ENCODE assay signal across 12 cellular contexts in the genomic region with DNA sequence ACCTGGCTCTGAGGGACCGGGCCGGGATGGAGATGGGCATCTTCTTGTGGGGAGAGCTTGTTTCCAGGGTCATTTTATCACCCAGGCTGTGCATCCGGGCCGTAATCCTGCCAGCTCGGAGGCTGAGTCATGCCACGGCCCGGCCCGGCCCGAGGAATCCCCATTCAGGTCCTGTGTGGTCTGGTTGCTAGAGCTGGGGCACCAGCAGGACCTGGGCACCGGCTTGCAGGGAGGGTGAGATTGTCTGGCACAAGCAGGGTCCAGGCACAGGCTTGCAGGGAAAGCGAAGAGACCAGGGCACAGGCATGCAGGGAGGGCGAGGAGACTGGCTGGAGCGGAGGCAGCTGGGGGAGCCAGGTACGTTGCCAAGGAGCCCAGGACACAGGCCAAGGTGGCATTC.
DNase-seq lines count a peak whose midpoint lies in the region; ATAC-seq and TF ChIP-seq lines count a peak whose summit lies in the region.
"Had no signal": no experiment of that assay in that cellular context is flagged by ENCODE, and none has a peak within 500 bp of the region (broad histone marks: within the 10 kb centered on the region; RNA-seq: fewer than 3 reads in every experiment).

No MANE protein-coding gene starts in this region.

- H3K4me3 Mint-ChIP-seq in HFFc6, result peak overlapping the region; percentile 45; the same call in 1 of the 2 replicates
- H3K4me3 Mint-ChIP-seq in activated naive CD4-positive, alpha-beta T cell treated with anti-CD3 and anti-CD28 coated beads for 36 hours, result no peak overlapping the region

- DNase-seq in HFFc6 (peak; percentile 49), body of pancreas (no peak), hepatic stellate cell (ENCODE audit: low spot score) (peak; percentile 59), suprapubic skin (ENCODE audit: low spot score in 2 of 2) (no peak), iPS-NIHi7 (ENCODE audit: extremely low spot score) (no peak), NCI-H2081 (lab: John Stamatoyannopoulos, UW) (no peak)
- DNase-seq in activated naive CD4-positive, alpha-beta T cell treated with anti-CD3 and anti-CD28 coated beads for 36 hours, result no peak
- DNase-seq: central memory CD4-positive, alpha-beta T cell; DMS79; NCI-H2171 treated with DMSO at 0.1 percent for 48 hours had no signal

- H3K36me3 ChIP-seq in body of pancreas (replicated peaks in 1 of 2; ENCODE audit: insufficient read depth in 1 of 2, low read depth in 2 of 2), result peaks cover 0 to 2% of the 10 kb centered on the region in 2 donors
- H3K36me3 ChIP-seq in suprapubic skin, result peaks cover 35% of the 10 kb centered on the region

- peaks cover 21% of the 10 kb centered on the region for H3K4me1 Mint-ChIP-seq in HFFc6 (ENCODE audit: low read depth)
- no peaks in the 10 kb centered on the region for H3K4me1 Mint-ChIP-seq in activated naive CD4-positive, alpha-beta T cell treated with anti-CD3 and anti-CD28 coated beads for 36 hours (ENCODE audit: low read depth)

- H3K4me3 ChIP-seq in body of pancreas (no peak overlapping the region), suprapubic skin (no peak overlapping the region)
- H3K4me3 ChIP-seq: right lobe of liver had no signal

- TF ChIP-seq EP300 in suprapubic skin (IDR thresholded peaks at IDR 0.05), result no peak

- H3K27ac ChIP-seq in body of pancreas (peak overlapping the region in 3 of 4 donors; percentile 88 to 92 (median 91)), suprapubic skin (peak overlapping the region; percentile 81)

- TF ChIP-seq CTCF in HFFc6 (IDR thresholded peaks at IDR 0.05), result no peak
- no peak for TF ChIP-seq CTCF in body of pancreas (IDR thresholded peaks at IDR 0.05)
- no peak for TF ChIP-seq CTCF in suprapubic skin (IDR thresholded peaks at IDR 0.05)

- peak overlapping the region; percentile 66 for H3K27ac Mint-ChIP-seq in HFFc6
- H3K27ac Mint-ChIP-seq in activated naive CD4-positive, alpha-beta T cell treated with anti-CD3 and anti-CD28 coated beads for 36 hours, result no peak overlapping the region

- no peaks in the 10 kb centered on the region for H3K9me3 Mint-ChIP-seq in HFFc6
- H3K9me3 Mint-ChIP-seq in activated naive CD4-positive, alpha-beta T cell treated with anti-CD3 and anti-CD28 coated beads for 36 hours, result no peaks in the 10 kb centered on the region

- WGBS in body of pancreas, 2 donors, result 71 to 87% methylated on average over 10 to 14 of the region's 14 CpGs
- WGBS in suprapubic skin, result 47% methylated on average over 5 of the region's 14 CpGs

- CTCF ChIA-PET in activated naive CD4-positive, alpha-beta T cell treated with anti-CD3 and anti-CD28 coated beads for 36 hours (lab: Charles Lee), result interaction anchor here (1.2 kb wide), 1 partner anchor 9 kb away, joined by 5 read pairs; no protein-coding TSS in a partner anchor

- H3K36me3 Mint-ChIP-seq in HFFc6 (ENCODE audit: low read depth), result no peaks in the 10 kb centered on the region; the same call in none of the 2 replicates
- H3K36me3 Mint-ChIP-seq in activated naive CD4-positive, alpha-beta T cell treated with anti-CD3 and anti-CD28 coated beads for 36 hours (ENCODE audit: low read depth), result no peaks in the 10 kb centered on the region

- ATAC-seq in body of pancreas, result no peak
- ATAC-seq in HG02884 (IDR thresholded peaks at IDR 0.05; ENCODE audit: unreplicated experiment), result no peak

- intact Hi-C loops in body of pancreas (cut with DNase I), result no loop called here
- intact Hi-C loops in activated naive CD4-positive, alpha-beta T cell treated with anti-CD3 and anti-CD28 coated beads for 36 hours (cut with micrococcal nuclease), result no loop called here

- H3K27me3 Mint-ChIP-seq in HFFc6 (ENCODE audit: insufficient read depth), result no peaks in the 10 kb centered on the region; the same call in 1 of the 2 replicates
- H3K27me3 Mint-ChIP-seq in activated naive CD4-positive, alpha-beta T cell treated with anti-CD3 and anti-CD28 coated beads for 36 hours (ENCODE audit: low read depth), result no peaks in the 10 kb centered on the region

- H3K4me1 ChIP-seq in body of pancreas, result peaks cover 45% of the 10 kb centered on the region
- H3K4me1 ChIP-seq in suprapubic skin, result peaks cover 95% of the 10 kb centered on the region

- H3K9me3 ChIP-seq in body of pancreas (no peaks in the 10 kb centered on the region), suprapubic skin (no peaks in the 10 kb centered on the region)
- H3K9me3 ChIP-seq: right lobe of liver had no signal

- TF ChIP-seq POLR2A in body of pancreas (IDR thresholded peaks at IDR 0.05) (no peak), suprapubic skin (IDR thresholded peaks at IDR 0.05) (no peak)

- H3K27me3 ChIP-seq in body of pancreas (no peaks in the 10 kb centered on the region), suprapubic skin (no peaks in the 10 kb centered on the region)
- H3K27me3 ChIP-seq: right lobe of liver had no signal

Comparison
In these comparisons a context has a peak if more than half of its experiments do, and no peak if none do; other contexts are left out.
1. DNase-seq: peak in HFFc6 (single experiment) and hepatic stellate cell (single experiment); none in body of pancreas (0 of 4), suprapubic skin (0 of 2), activated naive CD4-positive, alpha-beta T cell treated with anti-CD3 and anti-CD28 coated beads for 36 hours (single experiment), iPS-NIHi7 (single experiment) and NCI-H2081 (0 of 2).